ENCODE assay signal across 25 cellular contexts in the genomic region with DNA sequence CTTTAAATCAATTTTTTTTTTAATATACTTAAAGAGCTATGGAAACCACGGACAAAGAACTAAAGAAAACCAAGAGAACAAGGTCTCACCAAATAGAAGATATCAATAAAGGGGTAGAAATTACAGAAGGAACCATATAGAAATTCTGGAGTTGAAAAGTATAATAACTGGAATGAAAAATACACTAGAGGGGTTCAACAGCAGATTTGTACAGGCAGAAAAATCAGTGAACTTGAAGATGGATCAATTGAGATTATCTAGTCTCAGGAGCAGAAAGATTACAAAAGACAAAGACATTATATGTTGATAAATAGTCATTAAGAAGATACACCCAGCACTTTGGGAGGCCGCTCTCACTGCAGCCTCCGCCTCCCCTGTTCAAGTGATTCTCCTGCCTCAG.
"Had no signal": no experiment of that assay in that cellular context is flagged by ENCODE, and none has a peak within 500 bp of the region (broad histone marks: within the 10 kb centered on the region; RNA-seq: fewer than 3 reads in every experiment).

No MANE protein-coding gene starts in this region.

- H3K27ac ChIP-seq: epithelial cell of prostate, esophagus squamous epithelium, gastrocnemius medialis, heart right ventricle, left lung, lower lobe of right lung had no signal

- H3K4me1 ChIP-seq: esophagus squamous epithelium, gastrocnemius medialis, heart right ventricle, left lung, lower lobe of right lung had no signal

- FAIRE-seq: endometrium, islet of Langerhans, keratinocyte had no signal

- H3K27me3 ChIP-seq: esophagus squamous epithelium, gastrocnemius medialis, heart right ventricle, left lung had no signal

- ATAC-seq: effector memory CD8-positive, alpha-beta T cell; esophagus mucosa; gastrocnemius medialis; heart right ventricle; left cardiac atrium; left lung; left ventricle myocardium superior; lower lobe of right lung; mucosa of descending colon had no signal

- H3K4me3 ChIP-seq: esophagus squamous epithelium, gastrocnemius medialis, heart right ventricle, left lung, lower lobe of right lung, mucosa of descending colon had no signal

- H3K9me3 ChIP-seq: gastrocnemius medialis had no signal

- DNase-seq: cortex of kidney; effector CD8-positive, alpha-beta T cell; effector memory CD8-positive, alpha-beta T cell; endodermal cell; erythroblast; esophagus squamous epithelium; foreskin fibroblast; foreskin melanocyte; gastrocnemius medialis; glutamatergic neuron; head of caudate nucleus; heart right ventricle; hippocampal formation; left cardiac atrium; left lung; left ventricle myocardium superior; lower lobe of right lung; mesenchymal stem cell; mucosa of descending colon; naive B cell had no signal
